Comparison of ENCODE assay signal across 12 cellular contexts in the genomic region with DNA sequence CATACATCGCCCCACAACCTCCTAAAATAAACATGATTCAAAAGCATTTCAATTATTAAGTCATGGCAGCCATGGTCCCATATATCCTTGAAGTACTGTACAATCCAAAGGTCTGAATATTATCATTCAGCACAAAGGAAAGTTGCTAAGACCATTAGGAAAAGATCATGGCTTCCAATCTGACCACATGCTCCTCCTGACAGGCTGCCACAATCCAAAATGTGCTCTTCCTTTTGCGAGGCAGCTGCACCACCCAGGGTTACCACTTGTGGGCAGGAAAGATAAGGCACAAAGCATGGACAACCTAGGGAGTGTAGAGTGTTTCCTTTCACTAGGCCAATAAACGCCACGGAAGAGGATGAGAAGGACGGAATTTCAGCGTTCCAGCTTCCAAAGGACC. TPM values are rescaled to one million over a fixed set of nuclear protein-coding genes. Genes with fewer than 3 reads are reported as not detected.
DNase-seq lines count a peak whose midpoint lies in the region; ATAC-seq and TF ChIP-seq lines count a peak whose summit lies in the region.
"Had no signal": no experiment of that assay in that cellular context is flagged by ENCODE, and none has a peak within 500 bp of the region (broad histone marks: within the 10 kb centered on the region; RNA-seq: fewer than 3 reads in every experiment).

No MANE protein-coding gene starts in this region.

- H3K9me3 Mint-ChIP-seq in WTC11 (no peaks in the 10 kb centered on the region), neural progenitor cell (no peaks in the 10 kb centered on the region)
- H3K9me3 Mint-ChIP-seq: activated CD4-positive, alpha-beta memory T cell treated with anti-CD3 and anti-CD28 coated beads, Interleukin-2, amount 10 ng/mL, durations not matched to agents 7 days and 5 days had no signal

- H3K4me3 Mint-ChIP-seq in WTC11 (no peak overlapping the region), neural progenitor cell (peak overlapping the region; percentile 3), T-helper 17 cell (no peak overlapping the region)
- H3K4me3 Mint-ChIP-seq: activated CD4-positive, alpha-beta memory T cell treated with anti-CD3 and anti-CD28 coated beads, Interleukin-2, amount 10 ng/mL, durations not matched to agents 7 days and 5 days had no signal

- H3K79me2 ChIP-seq in Karpas-422 (ENCODE audit: low read length), result peaks cover 26% of the 10 kb centered on the region
- peaks cover 10% of the 10 kb centered on the region for H3K79me2 ChIP-seq in neural progenitor cell (ENCODE audit: low read depth)

- H3K27me3 ChIP-seq in Karpas-422 (ENCODE audit: low read length), result no peaks in the 10 kb centered on the region
- H3K27me3 ChIP-seq in neural progenitor cell, result no peaks in the 10 kb centered on the region

- CTCF ChIA-PET in WTC11 (lab: Charles Lee), result interaction anchor here (0.6 to 1.7 kb wide), 9 partner anchors 9 to 235 kb away, joined by 3 to 9 read pairs (median 3); partner anchors contain the start of gene MOB1A

- H3K27me3 Mint-ChIP-seq in WTC11 (ENCODE audit: low read depth), result no peaks in the 10 kb centered on the region
- peaks cover 6% of the 10 kb centered on the region for H3K27me3 Mint-ChIP-seq in neural progenitor cell (ENCODE audit: insufficient read depth, low read depth)
- no peaks in the 10 kb centered on the region for H3K27me3 Mint-ChIP-seq in T-helper 17 cell
- H3K27me3 Mint-ChIP-seq: activated CD4-positive, alpha-beta memory T cell treated with anti-CD3 and anti-CD28 coated beads, Interleukin-2, amount 10 ng/mL, durations not matched to agents 7 days and 5 days had no signal

- no peak overlapping the region for H3K27ac Mint-ChIP-seq in WTC11
- H3K27ac Mint-ChIP-seq in neural progenitor cell, result no peak overlapping the region
- H3K27ac Mint-ChIP-seq in T-helper 17 cell, result no peak overlapping the region
- H3K27ac Mint-ChIP-seq: activated CD4-positive, alpha-beta memory T cell treated with anti-CD3 and anti-CD28 coated beads, Interleukin-2, amount 10 ng/mL, durations not matched to agents 7 days and 5 days had no signal

- H3K27ac ChIP-seq in Karpas-422 (ENCODE audit: low read length), result no peak overlapping the region
- no peak overlapping the region for H3K27ac ChIP-seq in neural progenitor cell
- H3K27ac ChIP-seq: thoracic aorta had no signal

- no peak overlapping the region for H2AFZ ChIP-seq in Karpas-422 (ENCODE audit: low read length)
- no peak overlapping the region for H2AFZ ChIP-seq in neural progenitor cell (replicated peaks)

- H3K4me1 Mint-ChIP-seq in WTC11, result no peaks in the 10 kb centered on the region; the same call in 1 of the 2 replicates
- H3K4me1 Mint-ChIP-seq in neural progenitor cell, result peaks cover 3% of the 10 kb centered on the region
- peaks cover 14% of the 10 kb centered on the region for H3K4me1 Mint-ChIP-seq in T-helper 17 cell

- H4K20me1 ChIP-seq in Karpas-422 (ENCODE audit: insufficient read depth, low read depth, low read length) (peaks cover 2% of the 10 kb centered on the region; the same call in 1 of the 2 replicates), neural progenitor cell (ENCODE audit: low read depth) (no peaks in the 10 kb centered on the region)

- H3K4me3 ChIP-seq in Karpas-422 (ENCODE audit: low read length) (no peak overlapping the region), neural progenitor cell (no peak overlapping the region)
- H3K4me3 ChIP-seq: thoracic aorta had no signal

- H3K9me2 ChIP-seq in Karpas-422 (replicated peaks; ENCODE audit: insufficient read depth, low read length), result no peaks in the 10 kb centered on the region

- POLR2A ChIA-PET in WTC11 (lab: Charles Lee), result no interaction called here

- H3K9me3 ChIP-seq in Karpas-422 (ENCODE audit: low read length) (no peaks in the 10 kb centered on the region), neural progenitor cell (ENCODE audit: low read depth) (no peaks in the 10 kb centered on the region), T-helper 17 cell (ENCODE audit: control insufficient read depth, low read length, poor library complexity, severe bottlenecking) (no peaks in the 10 kb centered on the region)
- H3K9me3 ChIP-seq: thoracic aorta had no signal

- peaks cover 17% of the 10 kb centered on the region for H3K36me3 Mint-ChIP-seq in WTC11
- peaks cover 18% of the 10 kb centered on the region for H3K36me3 Mint-ChIP-seq in neural progenitor cell
- no peaks in the 10 kb centered on the region for H3K36me3 Mint-ChIP-seq in T-helper 17 cell (ENCODE audit: low read depth)

- H3K4me2 ChIP-seq in Karpas-422 (ENCODE audit: low read depth, low read length, poor library complexity, severe bottlenecking) (no peak overlapping the region), neural progenitor cell (no peak overlapping the region)

- TF ChIP-seq CTCF in WTC11 (IDR thresholded peaks at IDR 0.05) (no peak), neural progenitor cell (IDR thresholded peaks at IDR 0.05) (peak; percentile 36)

- H3K9ac ChIP-seq in Karpas-422 (ENCODE audit: low read length), result no peak overlapping the region
- H3K9ac ChIP-seq in neural progenitor cell, result no peak overlapping the region

- peaks cover 15% of the 10 kb centered on the region for H3K4me1 ChIP-seq in Karpas-422 (ENCODE audit: low read length)
- H3K4me1 ChIP-seq in neural progenitor cell, result peaks cover 4% of the 10 kb centered on the region

- peaks cover 6% of the 10 kb centered on the region; the same call in 1 of the 2 replicates for H3K36me3 ChIP-seq in Karpas-422 (ENCODE audit: insufficient read depth, low read length)
- H3K36me3 ChIP-seq in neural progenitor cell, result no peaks in the 10 kb centered on the region
- H3K36me3 ChIP-seq: thoracic aorta had no signal

- DNase-seq in NCI-H1694 treated with DMSO at 0.1 percent for 48 hours (lab: John Stamatoyannopoulos, UW), result peak; percentile 15
- no peak for DNase-seq in NCI-H1694 (lab: John Stamatoyannopoulos, UW)
- DNase-seq in Karpas-422, result peak; percentile 60
- no peak for DNase-seq in WTC11 (ENCODE audit: low spot score)
- DNase-seq in neural progenitor cell (ENCODE audit: low spot score), result peak; percentile 44
- no peak for DNase-seq in activated gamma-delta T cell (lab: John Stamatoyannopoulos, UW)
- DNase-seq in GM19238 (ENCODE audit: insufficient read length, low spot score), result no peak
- DNase-seq in T-helper 17 cell, result no peak
- DNase-seq: activated CD4-positive, alpha-beta memory T cell treated with anti-CD3 and anti-CD28 coated beads, Interleukin-2, amount 10 ng/mL, durations not matched to agents 7 days and 5 days; NCI-H1930; stimulated activated CD4-positive, alpha-beta T cell treated with anti-CD3 and anti-CD28 coated beads, Interleukin-4, amount 100 ng/mL, for 24 hours had no signal

- peak; percentile 78 for ATAC-seq in WTC11
- no peak for ATAC-seq in T-helper 17 cell

- no peaks in the 10 kb centered on the region for H3F3A ChIP-seq in neural progenitor cell (ENCODE audit: low read depth)

TF ChIP-seq in WTC11, 78 proteins besides CTCF, POLR2A, EP300 and RAD21 (continues in another document):
- no peak for TF ChIP-seq SMAD4 (CRISPR knock-in tag; IDR thresholded peaks at IDR 0.05)
- TF ChIP-seq RELA (CRISPR knock-in tag; IDR thresholded peaks at IDR 0.05; ENCODE audit: borderline replicate concordance), result no peak
- TF ChIP-seq, protein P1, sequence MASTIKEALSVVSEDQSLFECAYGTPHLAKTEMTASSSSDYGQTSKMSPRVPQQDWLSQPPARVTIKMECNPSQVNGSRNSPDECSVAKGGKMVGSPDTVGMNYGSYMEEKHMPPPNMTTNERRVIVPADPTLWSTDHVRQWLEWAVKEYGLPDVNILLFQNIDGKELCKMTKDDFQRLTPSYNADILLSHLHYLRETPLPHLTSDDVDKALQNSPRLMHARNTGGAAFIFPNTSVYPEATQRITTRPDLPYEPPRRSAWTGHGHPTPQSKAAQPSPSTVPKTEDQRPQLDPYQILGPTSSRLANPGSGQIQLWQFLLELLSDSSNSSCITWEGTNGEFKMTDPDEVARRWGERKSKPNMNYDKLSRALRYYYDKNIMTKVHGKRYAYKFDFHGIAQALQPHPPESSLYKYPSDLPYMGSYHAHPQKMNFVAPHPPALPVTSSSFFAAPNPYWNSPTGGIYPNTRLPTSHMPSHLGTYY (CRISPR knock-in tag; IDR thresholded peaks at IDR 0.05), result no peak

RNA-seq across cellular contexts. Expression of gene BOLA3, which starts 5.4 kb away (rescaled TPM):
- total RNA-seq in Karpas-422 (2014; rRNA removed; shearing (Covaris generic); ENCODE audit: low replicate concordance), result 37.3 and 120 TPM in 2 replicates
- total RNA-seq in WTC11 (2021), result 58.2 to 66.1 TPM (median 65.8 TPM) in 3 replicates
- 56.2 and 76.5 TPM in 2 replicates for total RNA-seq in neural progenitor cell (ENCODE audit: low replicate concordance)
- 10 to 100 TPM; 15.5 to 23.3 TPM for total RNA-seq in T-helper 17 cell

RNA-seq across cellular contexts. Expression of gene MOB1A, which starts 36.3 kb away (rescaled TPM):
- total RNA-seq in Karpas-422 (2014; rRNA removed; shearing (Covaris generic); ENCODE audit: low replicate concordance), result 221 and 542 TPM in 2 replicates
- total RNA-seq in WTC11 (2021) (84.9 to 92.6 TPM (median 88.2 TPM) in 3 replicates), neural progenitor cell (ENCODE audit: low replicate concordance) (125 and 163 TPM in 2 replicates), T-helper 17 cell (100 to 1,000 TPM; 138 to 183 TPM)

RNA-seq across cellular contexts. Expression of gene MTHFD2, which starts 56.1 kb away (rescaled TPM):
- 710 and 714 TPM in 2 replicates for total RNA-seq in Karpas-422 (2014; rRNA removed; shearing (Covaris generic); ENCODE audit: low replicate concordance)
- 192 to 251 TPM (median 193 TPM) in 3 replicates for total RNA-seq in WTC11 (2021)
- total RNA-seq in neural progenitor cell (ENCODE audit: low replicate concordance), result 79.5 and 101 TPM in 2 replicates
- total RNA-seq in T-helper 17 cell, result 10 to 100 TPM; 30.8 to 47.5 TPM

Comparison
In these comparisons a context has a peak if more than half of its experiments do, and no peak if none do; other contexts are left out.
1. DNase-seq: peak in NCI-H1694 treated with DMSO at 0.1 percent for 48 hours (single experiment), Karpas-422 (single experiment) and neural progenitor cell (single experiment); none in NCI-H1694 (single experiment), WTC11 (single experiment), activated gamma-delta T cell (single experiment), GM19238 (single experiment) and T-helper 17 cell (0 of 3).